16 cellular contexts compared by ENCODE assay signal in genomic region chr6:20532881-20533280, GRCh38.
"Had no signal": no experiment of that assay in that cellular context is flagged by ENCODE, and none has a peak within 500 bp of the region (broad histone marks: within the 10 kb centered on the region; RNA-seq: fewer than 3 reads in every experiment).

No MANE protein-coding gene starts in this region.

- H3K4me2 ChIP-seq: neural progenitor cell had no signal

- H3K4me3 Mint-ChIP-seq: neural progenitor cell had no signal

- H3K27me3 Mint-ChIP-seq: activated T-helper 17 cell treated with anti-CD3 and anti-CD28 coated beads, Interleukin-2, amount 50 U/mL, for 72 hours had no signal

- ATAC-seq: activated naive CD4-positive, alpha-beta T cell treated with anti-CD3 and anti-CD28 coated beads, Interleukin-2, amount 50 U/mL, for 72 hours; activated T-helper 17 cell treated with anti-CD3 and anti-CD28 coated beads, Interleukin-2, amount 50 U/mL, for 72 hours; left colon; T-cell had no signal

- H3K36me3 ChIP-seq: neural progenitor cell had no signal

- H3K27ac Mint-ChIP-seq: neural progenitor cell, T-cell had no signal

- H3K9ac ChIP-seq: neural progenitor cell had no signal

- H3K4me3 ChIP-seq: neural progenitor cell, testis had no signal

- DNase-seq: activated CD4-positive, alpha-beta T cell treated with anti-CD3 and anti-CD28 coated beads for 1 hour; activated T-cell treated with anti-CD3 and anti-CD28 coated beads for 4 hours; cerebellar nuclear complex; cortex of kidney; left colon; mesenchymal stem cell; stimulated activated CD4-positive, alpha-beta T cell treated with anti-CD3 and anti-CD28 coated beads, Interleukin-2, amount 100 ng/mL, for 48 hours; stimulated activated CD8-positive, alpha-beta memory T cell treated with anti-CD3 and anti-CD28 coated beads, Interleukin-4, amount 100 ng/mL, for 48 hours; stimulated activated naive CD4-positive, alpha-beta T cell; T-cell; T-helper 9 cell; testis had no signal

- H3K9me3 ChIP-seq: testis, vagina had no signal

- H3K9me3 Mint-ChIP-seq: activated naive CD4-positive, alpha-beta T cell treated with anti-CD3 and anti-CD28 coated beads, Interleukin-2, amount 50 U/mL, for 72 hours; activated T-helper 17 cell treated with anti-CD3 and anti-CD28 coated beads, Interleukin-2, amount 50 U/mL, for 72 hours; neural progenitor cell; T-cell had no signal

- H3K27me3 ChIP-seq: neural progenitor cell, testis, vagina had no signal

- H3K27ac ChIP-seq: neural progenitor cell, testis, vagina had no signal
